ENCODE assay signal across 37 cellular contexts in the genomic region with DNA sequence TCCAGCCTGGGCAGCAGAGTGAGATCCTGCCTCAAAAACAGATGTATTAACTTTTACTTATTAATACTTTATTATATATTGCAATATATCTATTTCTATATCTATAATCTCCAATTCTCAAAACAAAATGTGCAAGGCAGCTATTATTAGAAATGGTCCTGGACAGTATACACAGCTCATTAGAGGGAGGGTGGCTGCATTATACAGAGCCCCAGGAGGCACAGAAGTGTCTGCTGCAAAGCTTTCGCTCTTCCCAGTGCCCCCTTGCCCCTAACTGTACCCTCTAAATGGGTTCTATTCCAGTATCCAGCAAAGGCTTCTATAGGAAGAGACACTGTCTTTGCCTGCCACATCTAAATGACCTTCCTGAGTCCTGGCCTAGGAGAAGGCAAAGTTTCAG. TPM values are rescaled to one million over a fixed set of nuclear protein-coding genes. Genes with fewer than 3 reads are reported as not detected.
"Had no signal": no experiment of that assay in that cellular context is flagged by ENCODE, and none has a peak within 500 bp of the region (broad histone marks: within the 10 kb centered on the region; RNA-seq: fewer than 3 reads in every experiment).

No MANE protein-coding gene starts in this region.

- H3K9me3 ChIP-seq: adrenal gland, ascending aorta, body of pancreas, breast epithelium had no signal

- H3K4me3 ChIP-seq: adrenal gland, ascending aorta, body of pancreas, breast epithelium, cardiac muscle cell had no signal

- DNase-seq: activated effector memory CD4-positive, alpha-beta T cell treated with anti-CD3 and anti-CD28 coated beads, Interleukin-2, amount 50 U/mL, for 16 hours; activated effector memory CD4-positive, alpha-beta T cell treated with Interleukin-2 at 50 U/mL for 16 hours; activated gamma-delta T cell; activated gamma-delta T cell treated with Interleukin-2 at 50 U/mL for 16 hours; activated naive CD4-positive, alpha-beta T cell; activated naive CD4-positive, alpha-beta T cell treated with anti-CD3 and anti-CD28 coated beads for 36 hours; activated naive CD4-positive, alpha-beta T cell treated with anti-CD3 and anti-CD28 coated beads, Interleukin-2, amount 10 ng/mL, durations not matched to agents 7 days and 5 days; activated naive CD4-positive, alpha-beta T cell treated with anti-CD3 and anti-CD28 coated beads, Interleukin-2, amount 50 U/mL, for 16 hours; activated naive CD4-positive, alpha-beta T cell treated with Interleukin-2 at 50 U/mL for 16 hours; activated naive CD8-positive, alpha-beta T cell treated with anti-CD3 and anti-CD28 coated beads for 36 hours; activated naive CD8-positive, alpha-beta T cell treated with anti-CD3 and anti-CD28 coated beads, Interleukin-2, amount 10 ng/mL, durations not matched to agents 7 days and 5 days; activated naive CD8-positive, alpha-beta T cell treated with anti-CD3 and anti-CD28 coated beads, Interleukin-2, amount 50 U/mL, for 24 hours; activated T-cell treated with anti-CD3 and anti-CD28 coated beads, Interleukin-2, amount 50 U/mL, for 1 hour; activated T-cell treated with anti-CD3 and anti-CD28 coated beads, Interleukin-2, amount 50 U/mL, for 24 hours; activated T-cell treated with anti-CD3 and anti-CD28 coated beads, Interleukin-2, amount 50 U/mL, for 4 hours; activated T-cell treated with anti-CD3 and anti-CD28 coated beads, Interleukin-2, amount 50 U/mL, for 48 hours; activated T-cell treated with anti-CD3 and anti-CD28 coated beads, Interleukin-2, amount 50 U/mL, for 72 hours; adrenal gland; amniotic stem cell; amygdala; anterior cingulate cortex; aorta; body of pancreas; brain microvascular endothelial cell; caudate nucleus; central memory CD4-positive, alpha-beta T cell; cerebellar nuclear complex had no signal

- ATAC-seq: activated naive CD4-positive, alpha-beta T cell treated with anti-CD3 and anti-CD28 coated beads, Interleukin-2, amount 50 U/mL, for 72 hours; activated naive CD8-positive, alpha-beta T cell treated with anti-CD3 and anti-CD28 coated beads, Interleukin-2, amount 50 U/mL, for 24 hours; activated T-cell treated with anti-CD3 and anti-CD28 coated beads, Interleukin-2, amount 50 U/mL, for 4 hours; activated T-cell treated with anti-CD3 and anti-CD28 coated beads, Interleukin-2, amount 50 U/mL, for 72 hours; activated T-helper 17 cell treated with anti-CD3 and anti-CD28 coated beads, Interleukin-2, amount 50 U/mL, for 72 hours; body of pancreas had no signal

- H3K27ac ChIP-seq: adrenal gland, ascending aorta, body of pancreas, brain microvascular endothelial cell, breast epithelium, cardiac muscle cell had no signal

- H3K4me1 ChIP-seq: ascending aorta, breast epithelium had no signal

- H3K36me3 ChIP-seq: adrenal gland, ascending aorta, brain microvascular endothelial cell, breast epithelium, cardiac muscle cell had no signal

- H3K27me3 ChIP-seq: adrenal gland, ascending aorta, body of pancreas, brain microvascular endothelial cell, breast epithelium, cardiac muscle cell had no signal

RNA-seq across cellular contexts. Expression of gene ARL14, which starts 24.5 kb away (rescaled TPM):
- total RNA-seq: activated naive CD4-positive, alpha-beta T cell treated with anti-CD3 and anti-CD28 coated beads for 36 hours; activated naive CD4-positive, alpha-beta T cell treated with anti-CD3 and anti-CD28 coated beads, Interleukin-2, amount 50 U/mL, for 72 hours; activated naive CD8-positive, alpha-beta T cell treated with anti-CD3 and anti-CD28 coated beads for 36 hours; activated naive CD8-positive, alpha-beta T cell treated with anti-CD3 and anti-CD28 coated beads, Interleukin-2, amount 10 ng/mL, durations not matched to agents 7 days and 5 days; activated T-cell treated with anti-CD3 and anti-CD28 coated beads, Interleukin-2, amount 50 U/mL, for 4 hours; activated T-cell treated with anti-CD3 and anti-CD28 coated beads, Interleukin-2, amount 50 U/mL, for 72 hours; activated T-helper 1 cell treated with anti-CD3 and anti-CD28 coated beads, Interleukin-12 subunit alpha, Interleukin-12 subunit beta, Interleukin-2, Interleukin-4 antibody, amounts not matched to agents 30 ng/mL and 10 ng/mL and 1 ng/mL, durations not matched to agents 14 hours and 24 hours and 36 hours; activated T-helper 17 cell treated with anti-CD3 and anti-CD28 coated beads, Interleukin-2, amount 50 U/mL, for 72 hours; activated T-helper 2 cell treated with anti-CD3 and anti-CD28 coated beads, Interferon-gamma antibody, Interleukin-2, Interleukin-4, amounts not matched to agents 10 μg/mL and 5 μg/mL and 100 μg/mL, durations not matched to agents 14 hours and 24 hours and 36 hours; aorta; ascending aorta; breast epithelium; cardiac muscle cell; cardiac septum; cerebellum; chondrocyte had no signal
- polyA plus RNA-seq: cardiac muscle cell had no signal
